Comparison of ENCODE assay signal across 8 cellular contexts in genomic region chr15:40407343-40407990, GRCh38. TPM values are rescaled to one million over a fixed set of nuclear protein-coding genes. Genes with fewer than 3 reads are reported as not detected.
DNase-seq lines count a peak whose midpoint lies in the region; ATAC-seq and TF ChIP-seq lines count a peak whose summit lies in the region.

No MANE protein-coding gene starts in this region.

- TF ChIP-seq CTCF in SU-DHL-6 (IDR thresholded peaks at IDR 0.05; ENCODE audit: insufficient read depth, low read length, poor library complexity, severe bottlenecking), result no peak
- TF ChIP-seq CTCF in osteoblast (IDR thresholded peaks at IDR 0.05; ENCODE audit: extremely low read depth, low read depth, low read length), result no peak

- ATAC-seq in HG02678 (IDR thresholded peaks at IDR 0.05; ENCODE audit: unreplicated experiment), result peak; percentile 55

- H3K36me3 ChIP-seq in SU-DHL-6 (ENCODE audit: low read length) (no peaks in the 10 kb centered on the region), osteoblast (ENCODE audit: insufficient read depth, low read length) (peaks cover 43% of the 10 kb centered on the region)

- no peaks in the 10 kb centered on the region for H3K27me3 ChIP-seq in SU-DHL-6 (ENCODE audit: low read length)
- no peaks in the 10 kb centered on the region for H3K27me3 ChIP-seq in osteoblast (ENCODE audit: insufficient read depth, low read length)

- H3K9ac ChIP-seq in SU-DHL-6 (ENCODE audit: low read length), result no peak overlapping the region

- H3F3A ChIP-seq in SU-DHL-6 (ENCODE audit: insufficient read depth), result no peaks in the 10 kb centered on the region

- no peaks in the 10 kb centered on the region for H3K9me2 ChIP-seq in SU-DHL-6 (replicated peaks; ENCODE audit: insufficient read depth, low read length)

- DNase-seq in SKM-1 (lab: John Stamatoyannopoulos, UW; ENCODE audit: unreplicated experiment) (peak; percentile 18), SKM-1 treated with dmso at 0.1 percent for 144 hours (lab: John Stamatoyannopoulos, UW; ENCODE audit: unreplicated experiment) (no peak), osteoblast (ENCODE audit: insufficient read length, low spot score, missing footprints) (peak; percentile 31), glomerular visceral epithelial cell (ENCODE audit: extremely low spot score) (no peak), RPMI8226 (no peak), NCI-H345 treated with DMSO at 0.1 percent for 48 hours (lab: John Stamatoyannopoulos, UW; ENCODE audit: unreplicated experiment) (no peak)

- peaks cover 21% of the 10 kb centered on the region for H3K4me1 ChIP-seq in osteoblast (ENCODE audit: insufficient read depth, low read length)

- H3K9me3 ChIP-seq in SU-DHL-6 (ENCODE audit: insufficient read depth, low read length) (no peaks in the 10 kb centered on the region), osteoblast (ENCODE audit: low read depth, low read length) (no peaks in the 10 kb centered on the region)

- H4K20me1 ChIP-seq in SU-DHL-6 (ENCODE audit: low read depth, low read length) (no peaks in the 10 kb centered on the region), osteoblast (ENCODE audit: insufficient read depth, low read length) (peaks cover 4% of the 10 kb centered on the region)

- H3K4me3 ChIP-seq in SU-DHL-6 (ENCODE audit: insufficient read depth, low read length, poor library complexity, severe bottlenecking), result no peak overlapping the region
- no peak overlapping the region for H3K4me3 ChIP-seq in osteoblast (ENCODE audit: insufficient read depth, low read length)

- H2AFZ ChIP-seq in SU-DHL-6 (ENCODE audit: low read depth, low read length, severe bottlenecking) (no peak overlapping the region), osteoblast (ENCODE audit: low read length) (no peak overlapping the region)

- H3K79me2 ChIP-seq in SU-DHL-6 (ENCODE audit: insufficient read depth, low read length), result peaks cover 7% of the 10 kb centered on the region
- peaks cover 23% of the 10 kb centered on the region for H3K79me2 ChIP-seq in osteoblast (ENCODE audit: insufficient read depth, low read length)

- H3K27ac ChIP-seq in SU-DHL-6 (ENCODE audit: low read depth, low read length) (no peak overlapping the region), osteoblast (ENCODE audit: low read depth, low read length) (no peak overlapping the region)

- H3K4me2 ChIP-seq in SU-DHL-6 (ENCODE audit: low read depth, low read length, poor library complexity, severe bottlenecking) (peak overlapping the region; percentile 40), osteoblast (ENCODE audit: insufficient read depth, low read length) (peak overlapping the region; percentile 45)

RNA-seq across cellular contexts. Expression of gene IVD, which starts 1.9 kb away (rescaled TPM):
- total RNA-seq in osteoblast, result 38.6 and 46.3 TPM in 2 replicates

RNA-seq across cellular contexts. Expression of gene KNSTRN, which starts 24.9 kb away (rescaled TPM):
- 19.9 and 28.6 TPM in 2 replicates for total RNA-seq in osteoblast

RNA-seq across cellular contexts. Expression of gene BAHD1, which starts 33.3 kb away (rescaled TPM):
- total RNA-seq in osteoblast, result 10.0 and 10.5 TPM in 2 replicates

RNA-seq across cellular contexts. Expression of gene DISP2, which starts 49.4 kb away (rescaled TPM):
- 0.29 and 0.36 TPM in 2 replicates for total RNA-seq in osteoblast

RNA-seq across cellular contexts. Expression of gene PHGR1, which starts 56.6 kb away (rescaled TPM):
- not detected in 2 replicates for total RNA-seq in osteoblast

Comparison
In these comparisons a context has a peak if more than half of its experiments do, and no peak if none do; other contexts are left out.
1. DNase-seq: peak in SKM-1 (single experiment) and osteoblast (single experiment); none in SKM-1 treated with dmso at 0.1 percent for 144 hours (single experiment), glomerular visceral epithelial cell (single experiment), RPMI8226 (single experiment) and NCI-H345 treated with DMSO at 0.1 percent for 48 hours (single experiment).